ENCODE assay signal across 17 cellular contexts in genomic region chr19:29086182-29086581, GRCh38.
DNase-seq lines count a peak whose midpoint lies in the region; ATAC-seq and TF ChIP-seq lines count a peak whose summit lies in the region.
"Had no signal": no experiment of that assay in that cellular context is flagged by ENCODE, and none has a peak within 500 bp of the region (broad histone marks: within the 10 kb centered on the region; RNA-seq: fewer than 3 reads in every experiment).

No MANE protein-coding gene starts in this region.

- H4K20me1 ChIP-seq in hepatocyte (ENCODE audit: insufficient read depth, poor library complexity, severe bottlenecking) = no peaks in the 10 kb centered on the region

- TF ChIP-seq CTCF in hepatocyte (IDR thresholded peaks at IDR 0.05; ENCODE audit: poor library complexity) = no peak

- no peak for ATAC-seq in HG03025 (IDR thresholded peaks at IDR 0.05; ENCODE audit: low FRiP score, unreplicated experiment)
- ATAC-seq: K562 had no signal

- WGBS in hepatocyte (ENCODE audit: low lambda C conversion rate, missing lambda C conversion rate) = 67% methylated on average over 7 of the region's 7 CpGs

- no peak overlapping the region for H2AFZ ChIP-seq in hepatocyte
- H2AFZ ChIP-seq: GM23248 had no signal

- no peaks in the 10 kb centered on the region for H3K9me3 ChIP-seq in hepatocyte (ENCODE audit: low read depth)

- H3K4me3 ChIP-seq in hepatocyte = no peak overlapping the region
- H3K4me3 ChIP-seq: GM23248, K562 had no signal

- H3K27me3 ChIP-seq in hepatocyte = no peaks in the 10 kb centered on the region

- no peaks in the 10 kb centered on the region for H3K9me2 ChIP-seq in hepatocyte (replicated peaks; ENCODE audit: insufficient read depth)

- peaks cover 4% of the 10 kb centered on the region for H3K4me1 ChIP-seq in hepatocyte (ENCODE audit: insufficient read depth)

- DNase-seq in DMS153 (lab: John Stamatoyannopoulos, UW) (peak; percentile 25), DMS153 treated with DMSO at 0.1 percent for 48 hours (lab: John Stamatoyannopoulos, UW; ENCODE audit: unreplicated experiment) (no peak), NCI-H526 treated with DMSO at 0.1 percent for 48 hours (lab: John Stamatoyannopoulos, UW) (peak; percentile 22), hepatocyte (ENCODE audit: low spot score) (peak; percentile 73), renal cortical epithelial cell (ENCODE audit: low read depth) (peak; percentile 1), NAMALWA (ENCODE audit: low spot score) (no peak), SKM-1 treated with dmso at 0.1 percent for 144 hours (lab: John Stamatoyannopoulos, UW; ENCODE audit: unreplicated experiment) (no peak)
- DNase-seq: CD4-positive, alpha-beta T cell; GDM1; GM23248; NCI-H1417; NCI-H2029; NCI-H524; NK-92 treated with Interleukin-12 subunit alpha and Interleukin-12 subunit beta, amount 100 ng/mL, for 24 hours had no signal

- H3K27ac ChIP-seq in hepatocyte = peak overlapping the region; percentile 60
- H3K27ac ChIP-seq: 22Rv1, GM23248 had no signal

- H3K4me2 ChIP-seq in hepatocyte = no peak overlapping the region

- H3K36me3 ChIP-seq in hepatocyte (replicated peaks; ENCODE audit: insufficient read depth, low read depth) = no peaks in the 10 kb centered on the region

- H3K79me2 ChIP-seq in hepatocyte = no peaks in the 10 kb centered on the region

Comparison
In these comparisons a context has a peak if more than half of its experiments do, and no peak if none do; other contexts are left out.
1. DNase-seq: peak in DMS153 (single experiment), NCI-H526 treated with DMSO at 0.1 percent for 48 hours (single experiment), hepatocyte (single experiment) and renal cortical epithelial cell (single experiment); none in DMS153 treated with DMSO at 0.1 percent for 48 hours (single experiment), NAMALWA (single experiment) and SKM-1 treated with dmso at 0.1 percent for 144 hours (single experiment).